8 cellular contexts compared by ENCODE assay signal in the genomic region with DNA sequence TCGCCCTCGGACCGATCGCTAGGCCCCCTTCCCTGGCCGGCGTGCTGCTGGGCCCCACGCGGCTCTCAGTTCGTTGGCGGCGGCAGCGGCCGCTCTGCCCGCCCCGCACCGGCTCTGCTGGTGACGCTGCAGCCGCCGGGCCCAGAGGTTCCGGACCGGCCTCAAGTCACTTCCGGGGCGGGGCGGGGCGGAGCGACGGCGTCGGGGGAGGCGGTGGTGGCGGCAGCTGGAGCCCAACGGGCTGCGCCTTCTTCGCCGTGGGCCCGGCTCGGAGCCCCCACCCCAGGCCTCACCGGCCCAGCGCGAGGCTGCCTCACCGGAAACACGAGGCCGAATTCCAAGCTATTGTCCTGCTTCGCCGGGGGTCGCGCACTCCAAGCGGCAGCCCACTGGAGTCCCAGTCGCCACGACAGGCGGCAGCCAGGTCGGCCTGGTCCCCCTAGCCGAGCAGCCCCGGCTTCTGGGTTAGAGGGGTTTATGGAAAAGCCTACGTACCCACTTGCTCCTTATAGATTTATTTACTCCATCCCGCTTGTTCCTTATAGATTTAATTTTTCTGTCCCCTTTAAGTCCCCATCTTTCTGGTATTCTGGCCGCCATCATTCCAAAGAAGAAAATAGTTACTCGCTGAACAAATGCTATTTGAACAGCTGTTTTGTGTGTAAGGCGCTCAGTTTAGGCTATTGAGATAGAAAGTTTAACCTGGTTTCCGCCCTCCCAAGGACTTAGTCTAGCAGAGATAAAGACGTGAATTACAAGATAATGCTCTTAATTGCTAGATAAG. TPM values are rescaled to one million over a fixed set of nuclear protein-coding genes. Genes with fewer than 3 reads are reported as not detected.
DNase-seq lines count a peak whose midpoint lies in the region; ATAC-seq and TF ChIP-seq lines count a peak whose summit lies in the region.

A gene with protein sequence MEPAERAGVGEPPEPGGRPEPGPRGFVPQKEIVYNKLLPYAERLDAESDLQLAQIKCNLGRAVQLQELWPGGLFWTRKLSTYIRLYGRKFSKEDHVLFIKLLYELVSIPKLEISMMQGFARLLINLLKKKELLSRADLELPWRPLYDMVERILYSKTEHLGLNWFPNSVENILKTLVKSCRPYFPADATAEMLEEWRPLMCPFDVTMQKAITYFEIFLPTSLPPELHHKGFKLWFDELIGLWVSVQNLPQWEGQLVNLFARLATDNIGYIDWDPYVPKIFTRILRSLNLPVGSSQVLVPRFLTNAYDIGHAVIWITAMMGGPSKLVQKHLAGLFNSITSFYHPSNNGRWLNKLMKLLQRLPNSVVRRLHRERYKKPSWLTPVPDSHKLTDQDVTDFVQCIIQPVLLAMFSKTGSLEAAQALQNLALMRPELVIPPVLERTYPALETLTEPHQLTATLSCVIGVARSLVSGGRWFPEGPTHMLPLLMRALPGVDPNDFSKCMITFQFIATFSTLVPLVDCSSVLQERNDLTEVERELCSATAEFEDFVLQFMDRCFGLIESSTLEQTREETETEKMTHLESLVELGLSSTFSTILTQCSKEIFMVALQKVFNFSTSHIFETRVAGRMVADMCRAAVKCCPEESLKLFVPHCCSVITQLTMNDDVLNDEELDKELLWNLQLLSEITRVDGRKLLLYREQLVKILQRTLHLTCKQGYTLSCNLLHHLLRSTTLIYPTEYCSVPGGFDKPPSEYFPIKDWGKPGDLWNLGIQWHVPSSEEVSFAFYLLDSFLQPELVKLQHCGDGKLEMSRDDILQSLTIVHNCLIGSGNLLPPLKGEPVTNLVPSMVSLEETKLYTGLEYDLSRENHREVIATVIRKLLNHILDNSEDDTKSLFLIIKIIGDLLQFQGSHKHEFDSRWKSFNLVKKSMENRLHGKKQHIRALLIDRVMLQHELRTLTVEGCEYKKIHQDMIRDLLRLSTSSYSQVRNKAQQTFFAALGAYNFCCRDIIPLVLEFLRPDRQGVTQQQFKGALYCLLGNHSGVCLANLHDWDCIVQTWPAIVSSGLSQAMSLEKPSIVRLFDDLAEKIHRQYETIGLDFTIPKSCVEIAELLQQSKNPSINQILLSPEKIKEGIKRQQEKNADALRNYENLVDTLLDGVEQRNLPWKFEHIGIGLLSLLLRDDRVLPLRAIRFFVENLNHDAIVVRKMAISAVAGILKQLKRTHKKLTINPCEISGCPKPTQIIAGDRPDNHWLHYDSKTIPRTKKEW (N-terminal part only) (minus strand): TSS at position 96 of the 784 bp plus-strand sequence. CDS start 209 bp downstream, outside the sequence.

- H3K79me2 ChIP-seq in parathyroid adenoma = peaks cover 35% of the 10 kb centered on the region

- ATAC-seq in HG02678 (IDR thresholded peaks at IDR 0.05; ENCODE audit: unreplicated experiment) = peak; percentile 91
- ATAC-seq in activated naive CD8-positive, alpha-beta T cell treated with anti-CD3 and anti-CD28 coated beads, Interleukin-2, amount 50 U/mL, for 24 hours = peak; percentile 90

- H3K4me2 ChIP-seq in parathyroid adenoma (ENCODE audit: low read length) = peak within 1 kb of the TSS; percentile 82

- no peaks in the 10 kb centered on the region for H3K27me3 Mint-ChIP-seq in activated naive CD8-positive, alpha-beta T cell treated with anti-CD3 and anti-CD28 coated beads, Interleukin-2, amount 50 U/mL, for 24 hours

- TF ChIP-seq CTCF in GM12875 (IDR thresholded peaks at IDR 0.05; ENCODE audit: borderline replicate concordance, insufficient read depth, low read depth, low read length) = no peak
- TF ChIP-seq CTCF in cardiac muscle cell (IDR thresholded peaks at IDR 0.05; ENCODE audit: low read depth, low read length) = no peak
- TF ChIP-seq CTCF in parathyroid adenoma (IDR thresholded peaks at IDR 0.05) = no peak
- TF ChIP-seq CTCF in thyroid gland (IDR thresholded peaks at IDR 0.05) = no peak

- peak within 1 kb of the TSS; percentile 88 for H3K4me3 Mint-ChIP-seq in activated naive CD8-positive, alpha-beta T cell treated with anti-CD3 and anti-CD28 coated beads, Interleukin-2, amount 50 U/mL, for 24 hours

- peaks cover 9% of the 10 kb centered on the region for H3K4me1 ChIP-seq in cardiac muscle cell (ENCODE audit: low read depth)
- peaks cover 9% of the 10 kb centered on the region for H3K4me1 ChIP-seq in parathyroid adenoma
- H3K4me1 ChIP-seq in thyroid gland = peaks cover 23 to 27% of the 10 kb centered on the region in 2 donors

- H3K4me3 ChIP-seq in GM12875 (ENCODE audit: low read depth, low read length) (peak within 1 kb of the TSS; percentile 81), cardiac muscle cell (peak within 1 kb of the TSS; percentile 85), parathyroid adenoma (ENCODE audit: low read depth, low read length) (peak within 1 kb of the TSS; percentile 86), thyroid gland (replicated peaks in 1 of 3) (peak within 1 kb of the TSS; percentile 64 to 92 (median 70))

- H3K36me3 Mint-ChIP-seq in activated naive CD8-positive, alpha-beta T cell treated with anti-CD3 and anti-CD28 coated beads, Interleukin-2, amount 50 U/mL, for 24 hours (ENCODE audit: low read depth) = peaks cover 23% of the 10 kb centered on the region

- H3K27ac Mint-ChIP-seq in activated naive CD8-positive, alpha-beta T cell treated with anti-CD3 and anti-CD28 coated beads, Interleukin-2, amount 50 U/mL, for 24 hours = peak within 1 kb of the TSS; percentile 87

- peaks cover 42% of the 10 kb centered on the region for H3K4me1 Mint-ChIP-seq in activated naive CD8-positive, alpha-beta T cell treated with anti-CD3 and anti-CD28 coated beads, Interleukin-2, amount 50 U/mL, for 24 hours

- H3K36me3 ChIP-seq in cardiac muscle cell (no peaks in the 10 kb centered on the region), parathyroid adenoma (ENCODE audit: control insufficient read depth, insufficient read depth, low read length) (no peaks in the 10 kb centered on the region), thyroid gland (peaks cover 4 to 16% of the 10 kb centered on the region in 2 donors)

- peak within 1 kb of the TSS; percentile 49 for H3K9ac ChIP-seq in parathyroid adenoma

- H3K27ac ChIP-seq in cardiac muscle cell (peak within 1 kb of the TSS; percentile 95), parathyroid adenoma (peak within 1 kb of the TSS; percentile 74), thyroid gland (peak within 1 kb of the TSS; percentile 63 to 92 (median 91))

- 1 to 4% methylated on average over 17 to 24 of the region's 61 CpGs for WGBS in thyroid gland, 2 donors

- peak; percentile 96 to 99 for TF ChIP-seq POLR2A in thyroid gland (IDR thresholded peaks at IDR 0.05)

- H3K9me3 Mint-ChIP-seq in activated naive CD8-positive, alpha-beta T cell treated with anti-CD3 and anti-CD28 coated beads, Interleukin-2, amount 50 U/mL, for 24 hours = no peaks in the 10 kb centered on the region

- peak within 1 kb of the TSS; percentile 94 for H2AFZ ChIP-seq in parathyroid adenoma

- H3K27me3 ChIP-seq in cardiac muscle cell = no peaks in the 10 kb centered on the region
- H3K27me3 ChIP-seq in parathyroid adenoma (ENCODE audit: control insufficient read depth, insufficient read depth, low read length) = no peaks in the 10 kb centered on the region
- H3K27me3 ChIP-seq in thyroid gland = no peaks in the 10 kb centered on the region

- DNase-seq in NCI-H128 (lab: John Stamatoyannopoulos, UW; ENCODE audit: unreplicated experiment) (peak; percentile 69), T follicular helper cell (ENCODE audit: low read depth) (peak; percentile 92), cardiac muscle cell (ENCODE audit: low read depth in 1 of 2, low spot score in 1 of 2) (peak; percentile 96), thyroid gland (peak; percentile 94 to 95)
- DNase-seq in activated naive CD8-positive, alpha-beta T cell treated with anti-CD3 and anti-CD28 coated beads, Interleukin-2, amount 50 U/mL, for 24 hours = peak; percentile 97

- intact Hi-C loops in thyroid gland (cut with DNase I) = no loop called here

- H3K9me3 ChIP-seq in cardiac muscle cell (ENCODE audit: low read depth) = no peaks in the 10 kb centered on the region
- H3K9me3 ChIP-seq in parathyroid adenoma (ENCODE audit: control insufficient read depth, low read length) = no peaks in the 10 kb centered on the region
- no peaks in the 10 kb centered on the region for H3K9me3 ChIP-seq in thyroid gland

RNA-seq across cellular contexts. Expression of the gene that starts here (rescaled TPM):
- total RNA-seq in cardiac muscle cell (22.6 and 27.6 TPM in 2 replicates), thyroid gland (100 to 1,000 TPM in 1 of 4 donors, 10 to 100 TPM in 3; 64.3 to 131 (median 84.4) TPM)
- polyA plus RNA-seq in cardiac muscle cell = 8.7 and 14.2 TPM in 2 replicates

Comparison
In these comparisons a context has a peak if more than half of its experiments do, and no peak if none do; other contexts are left out.
1. Peak in every context shown above with its lines: DNase-seq, ATAC-seq, H3K4me3 ChIP-seq and H3K27ac ChIP-seq.